ENCODE assay signal across 8 cellular contexts in genomic region chr9:131738838-131739191, GRCh38. TPM values are rescaled to one million over a fixed set of nuclear protein-coding genes. Genes with fewer than 3 reads are reported as not detected.
A peak's percentile ranks its signal among the peaks of the same experiment; 100 is the strongest.
DNase-seq lines count a peak whose midpoint lies in the region; ATAC-seq and TF ChIP-seq lines count a peak whose summit lies in the region.

No MANE protein-coding gene starts in this region.

- ATAC-seq in omental fat pad (ENCODE audit: low FRiP score) (no peak), GM21576 (IDR thresholded peaks at IDR 0.05; ENCODE audit: unreplicated experiment) (no peak)

- peak; percentile 36 for DNase-seq in activated CD4-positive, alpha-beta T cell treated with anti-CD3 and anti-CD28 coated beads for 48 hours
- DNase-seq in activated CD4-positive, alpha-beta T cell treated with anti-CD3 and anti-CD28 coated beads for 4 hours = no peak
- DNase-seq in SW480 (ENCODE audit: low spot score) (peak; percentile 57), fibroblast of villous mesenchyme (ENCODE audit: low read depth) (no peak), skeletal muscle cell (ENCODE audit: low read depth) (no peak), NCI-H128 (lab: John Stamatoyannopoulos, UW; ENCODE audit: unreplicated experiment) (no peak), omental fat pad (ENCODE audit: low spot score) (no peak)

- TF ChIP-seq CTCF in fibroblast of villous mesenchyme (IDR thresholded peaks at IDR 0.05; ENCODE audit: insufficient read depth, low read depth, low read length) = no peak
- TF ChIP-seq CTCF in omental fat pad (IDR thresholded peaks at IDR 0.05) = no peak

- H3K4me3 ChIP-seq in fibroblast of villous mesenchyme (ENCODE audit: low read depth, low read length) = peak overlapping the region; percentile 68
- H3K4me3 ChIP-seq in skeletal muscle cell (ENCODE audit: low read depth, low read length) = peak overlapping the region; percentile 69

RNA-seq across cellular contexts. Expression of gene RAPGEF1, which starts 1.1 kb away (rescaled TPM):
- total RNA-seq in fibroblast of villous mesenchyme = 22.9 and 27.7 TPM in 2 replicates
- 10 to 100 TPM; 37.5 to 89.0 (median 62.8) TPM for total RNA-seq in omental fat pad

Comparison
In these comparisons a context has a peak if more than half of its experiments do, and no peak if none do; other contexts are left out.
1. DNase-seq: peak in activated CD4-positive, alpha-beta T cell treated with anti-CD3 and anti-CD28 coated beads for 48 hours (single experiment) and SW480 (single experiment); none in activated CD4-positive, alpha-beta T cell treated with anti-CD3 and anti-CD28 coated beads for 4 hours (0 of 2), fibroblast of villous mesenchyme (single experiment), skeletal muscle cell (single experiment), NCI-H128 (single experiment) and omental fat pad (single experiment).